In genomic region chr17:69715656-69716055, GRCh38 we compare ENCODE assay signal across 1 cellular context.
TF ChIP-seq lines count a peak whose summit lies in the region.

No MANE protein-coding gene starts in this region.

TF ChIP-seq in IMR-90, 13 proteins besides CTCF, POLR2A, EP300 and RAD21:
- TF ChIP-seq FOS (IDR thresholded peaks at IDR 0.05; ENCODE audit: low read depth, low read length) (no peak), BHLHE40 (IDR thresholded peaks at IDR 0.05; ENCODE audit: low read depth, low read length) (no peak), CEBPB (IDR thresholded peaks at IDR 0.05; ENCODE audit: low read depth, low read length) (no peak), ELK1 (IDR thresholded peaks at IDR 0.05; ENCODE audit: borderline replicate concordance, low read depth, low read length) (no peak), SMC3 (IDR thresholded peaks at IDR 0.05; ENCODE audit: low read depth, low read length) (no peak), RCOR1 (IDR thresholded peaks at IDR 0.05; ENCODE audit: insufficient replicate concordance, low read length) (no peak), CHD1 (IDR thresholded peaks at IDR 0.05; ENCODE audit: low read depth, low read length) (no peak), RFX5 (IDR thresholded peaks at IDR 0.05; ENCODE audit: low read depth, low read length) (no peak), NFE2L2 (IDR thresholded peaks at IDR 0.05; ENCODE audit: low read depth, low read length) (no peak), MAFK (IDR thresholded peaks at IDR 0.05; ENCODE audit: low read depth, low read length) (no peak)
- TF ChIP-seq, protein P1, sequence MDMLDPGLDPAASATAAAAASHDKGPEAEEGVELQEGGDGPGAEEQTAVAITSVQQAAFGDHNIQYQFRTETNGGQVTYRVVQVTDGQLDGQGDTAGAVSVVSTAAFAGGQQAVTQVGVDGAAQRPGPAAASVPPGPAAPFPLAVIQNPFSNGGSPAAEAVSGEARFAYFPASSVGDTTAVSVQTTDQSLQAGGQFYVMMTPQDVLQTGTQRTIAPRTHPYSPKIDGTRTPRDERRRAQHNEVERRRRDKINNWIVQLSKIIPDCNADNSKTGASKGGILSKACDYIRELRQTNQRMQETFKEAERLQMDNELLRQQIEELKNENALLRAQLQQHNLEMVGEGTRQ (IDR thresholded peaks at IDR 0.05; ENCODE audit: low read depth, low read length) = no peak
